Comparison of ENCODE assay signal across 1 cellular context in the genomic region with DNA sequence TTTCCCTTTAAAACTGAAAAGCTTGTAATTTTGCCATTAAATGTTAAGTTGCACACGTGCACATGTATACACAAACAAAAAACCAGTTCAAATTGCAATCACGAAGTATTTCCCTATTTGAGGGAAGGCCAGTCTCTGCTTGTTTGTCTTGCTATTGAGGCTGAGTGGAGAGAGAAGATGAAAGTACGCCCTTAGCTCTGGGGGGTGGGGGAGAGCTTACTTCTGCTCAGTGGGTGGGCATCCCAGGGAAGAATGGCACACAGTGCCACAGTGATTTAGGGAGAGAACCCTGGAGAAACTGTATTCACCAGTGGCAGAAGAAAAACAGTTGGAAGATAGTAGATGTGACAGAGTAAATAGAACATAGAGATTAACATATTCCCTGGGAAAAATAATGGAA.
TF ChIP-seq lines count a peak whose summit lies in the region.

No MANE protein-coding gene starts in this region.

TF ChIP-seq in A549, 52 proteins besides CTCF, POLR2A, EP300 and RAD21 (continued from another document):
- no peak for TF ChIP-seq ELK1 (IDR thresholded peaks at IDR 0.05; ENCODE audit: low read depth, low read length)
- no peak for TF ChIP-seq FOSL2 (IDR thresholded peaks at IDR 0.05)
- no peak for TF ChIP-seq FOSL2 (CRISPR knock-in tag; IDR thresholded peaks at IDR 0.05)
- TF ChIP-seq NPAS2 (CRISPR knock-in tag; IDR thresholded peaks at IDR 0.05; ENCODE audit: borderline replicate concordance): no peak
- TF ChIP-seq EHMT2 (IDR thresholded peaks at IDR 0.05; ENCODE audit: low read depth): no peak
- no peak for TF ChIP-seq HDAC2 (IDR thresholded peaks at IDR 0.05)
- TF ChIP-seq BHLHE40 (IDR thresholded peaks at IDR 0.05; ENCODE audit: low read depth, low read length): no peak
